In the genomic region with DNA sequence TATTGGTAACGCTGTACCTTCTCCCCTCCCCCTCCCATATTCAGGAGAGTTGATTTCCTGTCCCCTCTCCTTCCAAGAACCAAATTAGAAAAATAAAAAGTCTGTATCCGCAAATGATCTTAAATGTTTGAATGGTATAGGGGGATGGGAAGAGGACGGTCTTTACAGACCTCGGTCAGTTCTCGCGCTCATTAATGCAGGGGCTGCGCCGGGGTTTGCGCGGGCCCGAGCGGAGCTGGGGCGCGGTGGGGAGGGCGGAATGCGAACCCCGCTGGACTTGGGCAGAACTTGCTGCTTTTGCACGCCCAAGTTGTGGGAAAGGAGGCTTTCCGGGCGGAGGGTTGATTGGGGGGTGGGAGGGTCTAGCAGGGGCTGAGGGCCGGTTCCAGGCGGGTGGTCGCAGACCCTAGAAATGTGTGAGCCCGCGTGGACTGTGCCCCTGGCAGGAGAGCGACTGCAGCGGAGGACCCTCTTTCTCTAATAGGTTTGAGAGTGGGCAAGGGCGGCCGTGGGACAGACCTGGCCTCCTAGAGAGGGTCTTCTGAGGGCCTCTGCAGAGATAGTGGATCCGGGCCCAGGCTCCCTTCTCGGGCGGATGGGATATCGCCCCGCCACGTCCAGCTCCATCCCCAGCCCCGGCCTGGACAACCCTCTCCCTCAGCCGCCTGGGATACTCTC, we compare ENCODE assay signal across 9 cellular contexts. TPM values are rescaled to one million over a fixed set of nuclear protein-coding genes. Genes with fewer than 3 reads are reported as not detected.
DNase-seq lines count a peak whose midpoint lies in the region; ATAC-seq and TF ChIP-seq lines count a peak whose summit lies in the region.
"Had no signal": no experiment of that assay in that cellular context is flagged by ENCODE, and none has a peak within 500 bp of the region (broad histone marks: within the 10 kb centered on the region; RNA-seq: fewer than 3 reads in every experiment).

No MANE protein-coding gene starts in this region.

- DNase-seq in left ventricle myocardium superior (peak; percentile 41), cortex of kidney (lab: John Stamatoyannopoulos, UW) (no peak), NCI-H345 treated with DMSO at 0.1 percent for 48 hours (lab: John Stamatoyannopoulos, UW; ENCODE audit: unreplicated experiment) (no peak)
- DNase-seq: DMS53 had no signal

- peak; percentile 25 for ATAC-seq in left ventricle myocardium superior
- no peak for ATAC-seq in GM18520 (IDR thresholded peaks at IDR 0.05; ENCODE audit: unreplicated experiment)
- no peak for ATAC-seq in GM19455 (IDR thresholded peaks at IDR 0.05; ENCODE audit: unreplicated experiment)

- no peaks in the 10 kb centered on the region for H3K27me3 ChIP-seq in parathyroid adenoma (ENCODE audit: control insufficient read depth, insufficient read depth, low read length)

- H3K4me2 ChIP-seq in parathyroid adenoma (ENCODE audit: low read length), result peak overlapping the region; percentile 69

- H3K27ac ChIP-seq in C4-2B (peak overlapping the region; percentile 96), adipose tissue (ENCODE audit: low read depth, low read length) (peak overlapping the region; percentile 29), parathyroid adenoma (peak overlapping the region; percentile 96)

- TF ChIP-seq CTCF in C4-2B (conservative IDR thresholded peaks at IDR 0.05) (no peak), parathyroid adenoma (IDR thresholded peaks at IDR 0.05) (no peak)

- peaks cover 63% of the 10 kb centered on the region for H3K79me2 ChIP-seq in parathyroid adenoma

- peak overlapping the region; percentile 28 for H3K9ac ChIP-seq in parathyroid adenoma

- H3K36me3 ChIP-seq in parathyroid adenoma (ENCODE audit: control insufficient read depth, insufficient read depth, low read length), result no peaks in the 10 kb centered on the region

- no peak overlapping the region for H2AFZ ChIP-seq in parathyroid adenoma

- H3K4me3 ChIP-seq in parathyroid adenoma (ENCODE audit: low read depth, low read length), result peak overlapping the region; percentile 52

- WGBS in adipose tissue, 3 donors, result 12 to 52% (median 13%) methylated on average over 37 of the region's 37 CpGs

- H3K4me1 ChIP-seq in parathyroid adenoma, result peaks cover 9% of the 10 kb centered on the region

- H3K9me3 ChIP-seq in parathyroid adenoma (ENCODE audit: control insufficient read depth, low read length), result no peaks in the 10 kb centered on the region

- intact Hi-C loops in left ventricle myocardium superior (cut with micrococcal nuclease), result no loop called here

RNA-seq across cellular contexts. Expression of gene NR2F2, which starts 11.1 kb away (rescaled TPM):
- 10 to 100 TPM in 2 of 3 donors, 1 to 10 TPM in 1; 9.7 to 33.5 (median 31.4) TPM for polyA plus RNA-seq in adipose tissue
- total RNA-seq in left ventricle myocardium superior, result 18.0 TPM

Comparison
In these comparisons a context has a peak if more than half of its experiments do, and no peak if none do; other contexts are left out.
1. H3K27ac ChIP-seq: peak in every context shown above with its lines; median percentile 96 in C4-2B; 96 in parathyroid adenoma; 29 in adipose tissue.